ENCODE assay signal across 18 cellular contexts in the genomic region with DNA sequence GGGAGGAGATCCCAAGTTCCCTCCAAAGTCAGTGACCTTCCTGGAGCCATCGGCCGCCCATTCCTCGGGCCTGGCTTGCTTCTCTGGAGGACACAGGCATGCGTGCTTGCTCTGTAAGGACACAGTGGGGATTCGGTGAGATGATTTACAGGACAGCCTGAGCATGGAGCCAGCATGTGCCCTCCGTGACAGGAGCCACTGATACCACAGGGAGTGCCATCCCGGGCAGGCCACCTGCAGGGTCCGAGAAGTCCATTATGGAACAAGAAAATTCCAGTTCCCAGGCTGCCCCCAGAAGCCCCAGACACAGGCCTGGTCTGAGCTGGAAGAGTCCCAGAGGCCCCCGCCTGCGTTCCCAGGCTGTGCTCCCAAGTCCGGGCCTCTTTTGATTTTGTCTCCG. TPM values are rescaled to one million over a fixed set of nuclear protein-coding genes. Genes with fewer than 3 reads are reported as not detected.
DNase-seq lines count a peak whose midpoint lies in the region; ATAC-seq and TF ChIP-seq lines count a peak whose summit lies in the region.
"Had no signal": no experiment of that assay in that cellular context is flagged by ENCODE, and none has a peak within 500 bp of the region (broad histone marks: within the 10 kb centered on the region; RNA-seq: fewer than 3 reads in every experiment).

No MANE protein-coding gene starts in this region.

- H3K4me3 Mint-ChIP-seq in neural crest cell (no peak overlapping the region), type B pancreatic cell (no peak overlapping the region)
- H3K4me3 Mint-ChIP-seq: B cell; CD4-positive, alpha-beta memory T cell; H9; HFFc6 had no signal

- TF ChIP-seq POLR2A in right lobe of liver (IDR thresholded peaks at IDR 0.05), result no peak

- peaks cover 2% of the 10 kb centered on the region for H3K27me3 Mint-ChIP-seq in neural crest cell (ENCODE audit: low read depth)
- peaks cover 22% of the 10 kb centered on the region for H3K27me3 Mint-ChIP-seq in type B pancreatic cell

- H3K27me3 ChIP-seq in ascending aorta (no peaks in the 10 kb centered on the region), thoracic aorta (replicated peaks; ENCODE audit: insufficient read depth) (no peaks in the 10 kb centered on the region), right lobe of liver (no peaks in the 10 kb centered on the region)

- intact Hi-C loops in cardiac septum (cut with DNase I), result no loop called here
- intact Hi-C loops in Right ventricle myocardium superior (cut with DNase I), result no loop called here
- intact Hi-C loops in ascending aorta (cut with DNase I), result no loop called here
- intact Hi-C loops in right lobe of liver (cut with DNase I), result no loop called here

- H3K4me1 ChIP-seq in ascending aorta (peaks cover 2 to 5% of the 10 kb centered on the region in 2 donors), thoracic aorta (ENCODE audit: control insufficient read depth in 1 of 2, low read depth in 2 of 2) (peaks cover 0 to 35% of the 10 kb centered on the region in 2 donors), right lobe of liver (no peaks in the 10 kb centered on the region)

- H3K9me3 Mint-ChIP-seq in neural crest cell, result no peaks in the 10 kb centered on the region
- no peaks in the 10 kb centered on the region for H3K9me3 Mint-ChIP-seq in type B pancreatic cell
- H3K9me3 Mint-ChIP-seq: H9, HFFc6 had no signal

- 60% methylated on average over 2 of the region's 12 CpGs for WGBS in right lobe of liver (ENCODE audit: insufficient coverage, low coverage, low lambda C conversion rate, missing lambda C conversion rate)

- H3K9me3 ChIP-seq in ascending aorta (no peaks in the 10 kb centered on the region), thoracic aorta (no peaks in the 10 kb centered on the region), right lobe of liver (no peaks in the 10 kb centered on the region)

- ATAC-seq in Right ventricle myocardium superior (ENCODE audit: poor library complexity) (no peak), thoracic aorta (ENCODE audit: insufficient number of reproducible peaks, low FRiP score, low read depth) (no peak), HG02798 (IDR thresholded peaks at IDR 0.05; ENCODE audit: poor library complexity, unreplicated experiment) (no peak), right lobe of liver (no peak)

- DNase-seq in cardiac septum (ENCODE audit: low spot score) (peak; percentile 54), Right ventricle myocardium superior (no peak), ascending aorta (ENCODE audit: low spot score in 2 of 2) (no peak), neural crest cell (ENCODE audit: low read depth, low spot score) (no peak), thoracic aorta (ENCODE audit: low spot score) (no peak), type B pancreatic cell (ENCODE audit: extremely low spot score, unreplicated experiment) (no peak), right lobe of liver (no peak)
- DNase-seq: ACHN; C1 segment of cervical spinal cord; CD4-positive, alpha-beta memory T cell; DMS153; DMS79 treated with DMSO at 0.1 percent for 48 hours; GOT3; H9; HFFc6 had no signal

- TF ChIP-seq CTCF in ascending aorta (IDR thresholded peaks at IDR 0.05) (no peak), neural crest cell (conservative IDR thresholded peaks at IDR 0.05) (no peak), thoracic aorta (IDR thresholded peaks at IDR 0.05) (no peak), type B pancreatic cell (conservative IDR thresholded peaks at IDR 0.05) (no peak), right lobe of liver (IDR thresholded peaks at IDR 0.05) (no peak)

- peaks cover 0 to 8% of the 10 kb centered on the region in 2 donors for H3K36me3 ChIP-seq in ascending aorta
- no peaks in the 10 kb centered on the region for H3K36me3 ChIP-seq in thoracic aorta
- no peaks in the 10 kb centered on the region for H3K36me3 ChIP-seq in right lobe of liver

- H3K27ac Mint-ChIP-seq in neural crest cell (ENCODE audit: unreplicated experiment) (peak overlapping the region; percentile 58), type B pancreatic cell (no peak overlapping the region)
- H3K27ac Mint-ChIP-seq: B cell; CD4-positive, alpha-beta memory T cell; H9; HFFc6 had no signal

- H3K4me3 ChIP-seq in ascending aorta (no peak overlapping the region), thoracic aorta (no peak overlapping the region), right lobe of liver (no peak overlapping the region)

- H3K4me1 Mint-ChIP-seq in neural crest cell (peaks cover 11% of the 10 kb centered on the region), type B pancreatic cell (ENCODE audit: unreplicated experiment) (peaks cover 10% of the 10 kb centered on the region)
- H3K4me1 Mint-ChIP-seq: B cell; CD4-positive, alpha-beta memory T cell; H9 had no signal

- no peaks in the 10 kb centered on the region for H3K36me3 Mint-ChIP-seq in neural crest cell (ENCODE audit: low read depth)
- no peaks in the 10 kb centered on the region for H3K36me3 Mint-ChIP-seq in type B pancreatic cell
- H3K36me3 Mint-ChIP-seq: CD4-positive, alpha-beta memory T cell had no signal

- H3K27ac ChIP-seq in ascending aorta, result peak overlapping the region; percentile 19 to 20
- H3K27ac ChIP-seq in thoracic aorta, result peak overlapping the region; percentile 40 to 52
- no peak overlapping the region for H3K27ac ChIP-seq in right lobe of liver
- H3K27ac ChIP-seq: HL-60 had no signal

RNA-seq across cellular contexts. Expression of a gene that starts 47.9 kb away (rescaled TPM):
- total RNA-seq in cardiac septum (1.2 TPM), Right ventricle myocardium superior (0.75 TPM), ascending aorta (35.7 TPM), neural crest cell (0.09 and 0.18 TPM in 2 replicates), thoracic aorta (10 to 100 TPM; 52.1 to 52.8 TPM), type B pancreatic cell (ENCODE audit: low replicate concordance) (1.5 and 2.2 TPM in 2 replicates), right lobe of liver (under 1 TPM in 4 of 6 experiments, not detected in 2; 0.15 to 0.74 (median 0.46) TPM)
- total RNA-seq: B cell; CD4-positive, alpha-beta memory T cell had no signal

RNA-seq across cellular contexts. Expression of a gene that starts 59.7 kb away (rescaled TPM):
- 2.6 TPM for total RNA-seq in cardiac septum
- 1.4 TPM for total RNA-seq in Right ventricle myocardium superior
- 57.2 TPM for total RNA-seq in ascending aorta
- 0.11 TPM in 1 of 2 replicates, not detected in the other for total RNA-seq in neural crest cell
- 10 to 100 TPM; 54.5 to 60.7 TPM for total RNA-seq in thoracic aorta
- total RNA-seq in type B pancreatic cell (ENCODE audit: low replicate concordance), result 5.5 and 11.3 TPM in 2 replicates
- under 1 TPM in 1 of 6 experiments, not detected in 5; 0.20 TPM for total RNA-seq in right lobe of liver
- total RNA-seq: B cell; CD4-positive, alpha-beta memory T cell; H9 had no signal

Comparison
In these comparisons a context has a peak if more than half of its experiments do, and no peak if none do; other contexts are left out.
1. H3K27ac ChIP-seq: peak in ascending aorta (2 of 2) and thoracic aorta (2 of 2); none in right lobe of liver (0 of 3).
2. RNA of a gene that starts 47.9 kb away (total RNA-seq): 52.1 to 52.8 TPM in thoracic aorta and 35.7 TPM in ascending aorta (single experiment); 1.5 to 2.2 TPM in type B pancreatic cell, 1.2 TPM in cardiac septum (single experiment), 0.75 TPM in Right ventricle myocardium superior (single experiment), 0.15 to 0.74 TPM in right lobe of liver and 0.09 to 0.18 TPM in neural crest cell; every median in the first group is over 10 times any median in the second.